8 cellular contexts compared by ENCODE assay signal in the genomic region with DNA sequence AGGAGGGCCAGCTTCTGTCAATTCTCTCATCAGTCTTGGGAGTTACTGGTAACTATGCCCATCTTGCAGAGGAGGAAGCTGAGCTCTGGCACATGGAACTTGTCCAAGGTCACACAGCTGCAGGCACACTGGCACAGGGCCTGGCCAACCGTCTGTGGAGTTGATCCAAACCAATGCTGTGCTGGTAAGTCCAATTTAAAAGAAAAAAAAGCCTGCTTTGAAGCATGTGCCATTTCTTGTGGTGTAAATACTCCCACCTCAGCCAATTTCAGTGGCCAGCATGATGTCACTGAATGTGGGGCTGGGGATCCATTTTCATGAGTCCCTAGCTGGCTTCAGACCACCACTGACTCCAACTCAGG.
DNase-seq lines count a peak whose midpoint lies in the region; ATAC-seq and TF ChIP-seq lines count a peak whose summit lies in the region.

No MANE protein-coding gene starts in this region.

- no peak for TF ChIP-seq CTCF in VCaP (conservative IDR thresholded peaks at IDR 0.05)
- TF ChIP-seq CTCF in fibroblast of the aortic adventitia (IDR thresholded peaks at IDR 0.05; ENCODE audit: insufficient read depth, low read length): no peak

- H3K27ac ChIP-seq in VCaP (peak overlapping the region; percentile 79), skeletal muscle tissue (ENCODE audit: low read depth, low read length) (peak overlapping the region; percentile 80)

- H3K4me3 ChIP-seq in fibroblast of the aortic adventitia (ENCODE audit: low read depth, low read length): no peak overlapping the region
- peak overlapping the region in 1 of 3 donors; percentile 46 for H3K4me3 ChIP-seq in skeletal muscle tissue (ENCODE audit: low read length in 3 of 3)

- peak overlapping the region in 1 of 3 donors; percentile 2 for H3K9ac ChIP-seq in skeletal muscle tissue (ENCODE audit: low read depth in 1 of 3, low read length in 3 of 3)

- H3K27me3 ChIP-seq in skeletal muscle tissue (ENCODE audit: control insufficient read depth in 3 of 3, insufficient read depth in 3 of 3, low read length in 3 of 3): no peaks in the 10 kb centered on the region

- peak; percentile 12 for ATAC-seq in GM19463 (IDR thresholded peaks at IDR 0.05; ENCODE audit: unreplicated experiment)
- ATAC-seq in HG03175 (IDR thresholded peaks at IDR 0.05; ENCODE audit: unreplicated experiment): no peak

- H3K9me3 ChIP-seq in skeletal muscle tissue (ENCODE audit: control insufficient read depth in 3 of 3, low read length in 3 of 3): peaks cover 4 to 6% (median 4%) of the 10 kb centered on the region in 3 donors

- DNase-seq in fibroblast of the aortic adventitia (ENCODE audit: low read depth): peak; percentile 89
- DNase-seq in SK-N-DZ (ENCODE audit: low spot score): no peak
- no peak for DNase-seq in NCI-H1092 treated with DMSO at 0.1 percent for 48 hours (lab: John Stamatoyannopoulos, UW)
- DNase-seq in occipital lobe (lab: John Stamatoyannopoulos, UW): no peak

- peaks cover 24 to 31% (median 28%) of the 10 kb centered on the region in 3 donors for H3K4me1 ChIP-seq in skeletal muscle tissue (ENCODE audit: control insufficient read depth in 3 of 3, insufficient read depth in 3 of 3, low read length in 3 of 3)

- H3K36me3 ChIP-seq in skeletal muscle tissue (ENCODE audit: control insufficient read depth in 3 of 3, insufficient read depth in 3 of 3, low read length in 3 of 3): no peaks in the 10 kb centered on the region
